ENCODE assay signal across 33 cellular contexts in the genomic region with DNA sequence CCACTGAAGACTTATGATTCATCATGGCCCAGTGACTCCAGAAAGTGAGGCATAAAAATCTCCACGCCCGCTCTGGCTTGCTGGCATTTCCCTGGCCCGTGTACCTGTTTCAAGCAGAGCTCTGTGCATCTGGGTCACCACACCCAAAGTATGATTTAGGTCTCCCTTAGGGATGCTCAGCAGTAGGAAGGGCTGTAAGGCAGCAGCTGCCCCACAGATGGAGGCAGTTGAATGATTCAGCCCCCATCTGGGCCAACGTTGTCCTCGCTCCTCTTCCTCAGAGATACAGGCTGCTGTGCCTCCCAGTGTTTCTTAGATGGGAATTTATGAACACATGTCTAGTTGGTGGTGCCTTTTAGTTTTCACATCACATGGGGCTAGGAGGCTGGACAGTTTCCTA. TPM values are rescaled to one million over a fixed set of nuclear protein-coding genes. Genes with fewer than 3 reads are reported as not detected.
"Had no signal": no experiment of that assay in that cellular context is flagged by ENCODE, and none has a peak within 500 bp of the region (broad histone marks: within the 10 kb centered on the region; RNA-seq: fewer than 3 reads in every experiment).

No MANE protein-coding gene starts in this region.

- H3K27ac ChIP-seq: hepatocyte, lower lobe of right lung, pancreas, prostate gland, skin epidermis, suprapubic skin, thoracic aorta, tibial artery, upper lobe of right lung had no signal

- H3K79me2 ChIP-seq: hepatocyte had no signal

- H3K27me3 ChIP-seq: hepatocyte, pancreas, suprapubic skin, tibial artery, upper lobe of right lung had no signal

- H3K4me1 Mint-ChIP-seq: naive B cell; natural killer cell; nephron progenitor cell; stimulated activated effector memory CD8-positive, alpha-beta T cell treated with anti-CD3 and anti-CD28 coated beads, Interleukin-12 subunit alpha, Interleukin-12 subunit beta, amount 100 ng/mL, for 72 hours had no signal

- H3K4me3 Mint-ChIP-seq: naive B cell; natural killer cell; nephron progenitor cell; stimulated activated effector memory CD8-positive, alpha-beta T cell treated with anti-CD3 and anti-CD28 coated beads, Interleukin-12 subunit alpha, Interleukin-12 subunit beta, amount 100 ng/mL, for 72 hours; stimulated activated naive CD8-positive, alpha-beta T cell treated with anti-CD3 and anti-CD28 coated beads, Interleukin-15, Interleukin-2, amounts not matched to agents 100 ng/mL and 50 ng/mL, for 24 hours had no signal

- DNase-seq: kidney glomerular epithelial cell; left cardiac atrium; left ventricle myocardium superior; lower lobe of right lung; mammary epithelial cell; mesenchymal stem cell; naive B cell; natural killer cell; nephron progenitor cell; nucleus accumbens; pancreas; posterior cingulate gyrus; retina; right cardiac atrium; stimulated activated CD4-positive, alpha-beta T cell treated with anti-CD3 and anti-CD28 coated beads, Interleukin-12 subunit alpha, Interleukin-12 subunit beta, amount 100 ng/mL, for 4 hours; stimulated activated CD4-positive, alpha-beta T cell treated with anti-CD3 and anti-CD28 coated beads, Interleukin-15, amount 100 ng/mL, for 24 hours; stimulated activated CD4-positive, alpha-beta T cell treated with anti-CD3 and anti-CD28 coated beads, Interleukin-2, amount 100 ng/mL, for 24 hours; stimulated activated CD4-positive, alpha-beta T cell treated with anti-CD3 and anti-CD28 coated beads, Interleukin-4, amount 100 ng/mL, for 1 hour; stimulated activated naive CD4-positive, alpha-beta T cell; tibial artery; trophoblast cell; upper lobe of right lung had no signal

- H3K27ac Mint-ChIP-seq: natural killer cell; stimulated activated effector memory CD8-positive, alpha-beta T cell treated with anti-CD3 and anti-CD28 coated beads, Interleukin-12 subunit alpha, Interleukin-12 subunit beta, amount 100 ng/mL, for 72 hours; stimulated activated naive CD8-positive, alpha-beta T cell treated with anti-CD3 and anti-CD28 coated beads, Interleukin-15, Interleukin-2, amounts not matched to agents 100 ng/mL and 50 ng/mL, for 24 hours had no signal

- H3K9me3 ChIP-seq: lower lobe of right lung, pancreas, prostate gland, suprapubic skin, thoracic aorta, tibial artery, upper lobe of right lung had no signal

- H3K4me1 ChIP-seq: lower lobe of right lung, pancreas, prostate gland, suprapubic skin, tibial artery, upper lobe of right lung had no signal

- H3K36me3 Mint-ChIP-seq: naive B cell; natural killer cell; stimulated activated effector memory CD8-positive, alpha-beta T cell treated with anti-CD3 and anti-CD28 coated beads, Interleukin-12 subunit alpha, Interleukin-12 subunit beta, amount 100 ng/mL, for 72 hours had no signal

- H2AFZ ChIP-seq: hepatocyte had no signal

- H3K36me3 ChIP-seq: lower lobe of right lung, pancreas, prostate gland, suprapubic skin, thoracic aorta, tibial artery, upper lobe of right lung had no signal

- H3K4me2 ChIP-seq: hepatocyte had no signal

- ATAC-seq: left cardiac atrium; left lobe of liver; left ventricle myocardium superior; lower lobe of right lung; natural killer cell; pancreas; right cardiac atrium; sciatic nerve; stimulated activated effector memory CD8-positive, alpha-beta T cell treated with anti-CD3 and anti-CD28 coated beads, Interleukin-12 subunit alpha, Interleukin-12 subunit beta, amount 100 ng/mL, for 72 hours; upper lobe of right lung had no signal

- H3K4me3 ChIP-seq: hepatocyte, lower lobe of right lung, pancreas, prostate gland, skin epidermis, suprapubic skin, thoracic aorta, tibial artery, upper lobe of right lung had no signal

- H3K9me3 Mint-ChIP-seq: stimulated activated effector memory CD8-positive, alpha-beta T cell treated with anti-CD3 and anti-CD28 coated beads, Interleukin-12 subunit alpha, Interleukin-12 subunit beta, amount 100 ng/mL, for 72 hours had no signal

RNA-seq across cellular contexts. Expression of a gene that starts 21.6 kb away (rescaled TPM):
- total RNA-seq: hepatocyte, lower lobe of right lung, osteoblast, prostate gland, subcutaneous adipose tissue had no signal
